In the genomic region with DNA sequence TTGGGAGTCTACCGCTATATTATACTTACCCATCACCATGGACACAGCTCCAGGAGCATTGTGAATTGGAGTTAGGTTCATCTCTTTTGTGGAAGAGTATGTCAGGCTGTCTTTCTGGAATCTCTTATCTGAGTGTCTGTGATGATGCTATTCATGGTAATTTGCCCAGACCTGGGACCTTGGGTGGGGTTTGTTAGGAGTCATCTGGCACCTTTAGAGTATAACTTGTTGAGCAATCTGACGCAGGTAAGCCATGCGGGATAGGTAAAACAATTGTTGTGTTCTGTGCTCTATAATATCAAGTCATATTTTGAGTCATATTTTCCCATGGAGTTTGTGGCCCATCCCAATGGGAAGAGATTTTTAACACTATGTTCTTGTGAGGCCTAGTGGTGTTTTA, we compare ENCODE assay signal across 1 cellular context.
TF ChIP-seq lines count a peak whose summit lies in the region.

No MANE protein-coding gene starts in this region.

TF ChIP-seq in GM23338, 12 proteins besides CTCF, POLR2A, EP300 and RAD21 (continued from another document):
- TF ChIP-seq, protein P1, sequence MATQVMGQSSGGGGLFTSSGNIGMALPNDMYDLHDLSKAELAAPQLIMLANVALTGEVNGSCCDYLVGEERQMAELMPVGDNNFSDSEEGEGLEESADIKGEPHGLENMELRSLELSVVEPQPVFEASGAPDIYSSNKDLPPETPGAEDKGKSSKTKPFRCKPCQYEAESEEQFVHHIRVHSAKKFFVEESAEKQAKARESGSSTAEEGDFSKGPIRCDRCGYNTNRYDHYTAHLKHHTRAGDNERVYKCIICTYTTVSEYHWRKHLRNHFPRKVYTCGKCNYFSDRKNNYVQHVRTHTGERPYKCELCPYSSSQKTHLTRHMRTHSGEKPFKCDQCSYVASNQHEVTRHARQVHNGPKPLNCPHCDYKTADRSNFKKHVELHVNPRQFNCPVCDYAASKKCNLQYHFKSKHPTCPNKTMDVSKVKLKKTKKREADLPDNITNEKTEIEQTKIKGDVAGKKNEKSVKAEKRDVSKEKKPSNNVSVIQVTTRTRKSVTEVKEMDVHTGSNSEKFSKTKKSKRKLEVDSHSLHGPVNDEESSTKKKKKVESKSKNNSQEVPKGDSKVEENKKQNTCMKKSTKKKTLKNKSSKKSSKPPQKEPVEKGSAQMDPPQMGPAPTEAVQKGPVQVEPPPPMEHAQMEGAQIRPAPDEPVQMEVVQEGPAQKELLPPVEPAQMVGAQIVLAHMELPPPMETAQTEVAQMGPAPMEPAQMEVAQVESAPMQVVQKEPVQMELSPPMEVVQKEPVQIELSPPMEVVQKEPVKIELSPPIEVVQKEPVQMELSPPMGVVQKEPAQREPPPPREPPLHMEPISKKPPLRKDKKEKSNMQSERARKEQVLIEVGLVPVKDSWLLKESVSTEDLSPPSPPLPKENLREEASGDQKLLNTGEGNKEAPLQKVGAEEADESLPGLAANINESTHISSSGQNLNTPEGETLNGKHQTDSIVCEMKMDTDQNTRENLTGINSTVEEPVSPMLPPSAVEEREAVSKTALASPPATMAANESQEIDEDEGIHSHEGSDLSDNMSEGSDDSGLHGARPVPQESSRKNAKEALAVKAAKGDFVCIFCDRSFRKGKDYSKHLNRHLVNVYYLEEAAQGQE (IDR thresholded peaks at IDR 0.05; ENCODE audit: unreplicated experiment): no peak
- no peak for TF ChIP-seq JUNB (IDR thresholded peaks at IDR 0.05; ENCODE audit: unreplicated experiment)
